Comparison of ENCODE assay signal across 8 cellular contexts in genomic region chr7:134432296-134433152, GRCh38. TPM values are rescaled to one million over a fixed set of nuclear protein-coding genes. Genes with fewer than 3 reads are reported as not detected.
DNase-seq lines count a peak whose midpoint lies in the region; ATAC-seq, FAIRE-seq and TF ChIP-seq lines count a peak whose summit lies in the region.

No MANE protein-coding gene starts in this region.

- no peaks in the 10 kb centered on the region for H3F3A ChIP-seq in smooth muscle cell (ENCODE audit: low read depth)

- H3K36me3 ChIP-seq in bronchial epithelial cell (ENCODE audit: control insufficient read depth, insufficient read depth, low read length): no peaks in the 10 kb centered on the region
- H3K36me3 ChIP-seq in smooth muscle cell (ENCODE audit: low read depth): no peaks in the 10 kb centered on the region

- H3K9me3 ChIP-seq in A549 (peaks cover 6% of the 10 kb centered on the region; the same call in 2 of the 3 replicates), smooth muscle cell (replicated peaks; ENCODE audit: low read depth) (no peaks in the 10 kb centered on the region)

- H3K4me2 ChIP-seq in A549: peak overlapping the region; percentile 89
- peak overlapping the region; percentile 84 for H3K4me2 ChIP-seq in smooth muscle cell

- no peak for TF ChIP-seq EP300 in A549 (IDR thresholded peaks at IDR 0.05)

- H3K9ac ChIP-seq in smooth muscle cell (ENCODE audit: low read depth): peak overlapping the region; percentile 52

- H3K4me1 ChIP-seq in A549 (peaks cover 30% of the 10 kb centered on the region), smooth muscle cell (ENCODE audit: low read depth) (no peaks in the 10 kb centered on the region)

- peak; percentile 92 to 96 for ATAC-seq in A549
- ATAC-seq in GM18520 (IDR thresholded peaks at IDR 0.05; ENCODE audit: unreplicated experiment): peak; percentile 83
- ATAC-seq in HG03066 (IDR thresholded peaks at IDR 0.05; ENCODE audit: low read depth, unreplicated experiment): peak; percentile 95

- no peaks in the 10 kb centered on the region for H3K27me3 ChIP-seq in bronchial epithelial cell (ENCODE audit: control insufficient read depth, insufficient read depth, low read length)
- H3K27me3 ChIP-seq in smooth muscle cell (ENCODE audit: low read depth): no peaks in the 10 kb centered on the region

- no peaks in the 10 kb centered on the region for H3K79me2 ChIP-seq in smooth muscle cell (ENCODE audit: low read depth)

- H3K27ac ChIP-seq in A549 (peak overlapping the region; percentile 79 to 88), smooth muscle cell (ENCODE audit: low read depth) (peak overlapping the region; percentile 51)

- POLR2A ChIA-PET in A549 (lab: Yijun Ruan, JAX): interaction anchor here (0.6 to 2.1 kb wide), 29 partner anchors 8 to 416 kb away, joined by 3 to 23 read pairs (median 5); partner anchors contain the start of genes AKR1B1, AKR1B10, AKR1B15 and BPGM

- TF ChIP-seq POLR2A in A549 (IDR thresholded peaks at IDR 0.05; ENCODE audit: low read length): no peak; the same call in 1 of the 2 replicates

- H2AFZ ChIP-seq in smooth muscle cell (ENCODE audit: low read depth): peak overlapping the region; percentile 67

- H3K4me3 ChIP-seq in A549 (peak overlapping the region; percentile 46), WI38 (ENCODE audit: low read depth, low read length) (peak overlapping the region; percentile 54), bronchial epithelial cell (ENCODE audit: low read depth, low read length) (peak overlapping the region; percentile 24), smooth muscle cell (peak overlapping the region; percentile 50)

- WGBS in A549 (ENCODE audit: missing lambda C conversion rate): 3% methylated on average over 31 of the region's 31 CpGs
- WGBS in smooth muscle cell (ENCODE audit: low lambda C conversion rate): 5% methylated on average over 31 of the region's 31 CpGs

- no peaks in the 10 kb centered on the region for H4K20me1 ChIP-seq in smooth muscle cell (ENCODE audit: low read depth)

- peak; percentile 100 for TF ChIP-seq RAD21 in A549 (conservative IDR thresholded peaks at IDR 0.05 in 1 of 2, IDR thresholded peaks at IDR 0.05 in 1 of 2)

- CTCF ChIA-PET in A549 (lab: Yijun Ruan, JAX): interaction anchor here (0.6 to 11.5 kb wide), 113 partner anchors 11 to 519 kb away, joined by 3 to 566 read pairs (median 5); partner anchors contain the start of genes AKR1B1, AKR1B10, AKR1B15 and BPGM

- FAIRE-seq in A549 (lab: Jason Lieb, UNC) (peak; percentile 99), bronchial epithelial cell (lab: Jason Lieb, UNC) (no peak)

- DNase-seq in A549 (ENCODE audit: low read depth in 1 of 2, low spot score in 1 of 2) (peak; percentile 99 to 100), NCI-H2107 treated with DMSO at 0.1 percent for 48 hours (lab: John Stamatoyannopoulos, UW; ENCODE audit: unreplicated experiment) (peak; percentile 82), bronchial epithelial cell (ENCODE audit: low read depth) (peak; percentile 86), iPS-NIHi7 (ENCODE audit: extremely low spot score) (peak; percentile 94), smooth muscle cell (lab: John Stamatoyannopoulos, UW; ENCODE audit: unreplicated experiment) (peak; percentile 76)

- TF ChIP-seq CTCF in A549 (IDR thresholded peaks at IDR 0.05) (peak; percentile 100), WI38 (IDR thresholded peaks at IDR 0.05; ENCODE audit: low read depth, low read length) (peak; percentile 59), bronchial epithelial cell (IDR thresholded peaks at IDR 0.05; ENCODE audit: insufficient read depth, low read length, severe bottlenecking) (peak; percentile 59), smooth muscle cell (IDR thresholded peaks at IDR 0.05; ENCODE audit: borderline replicate concordance, insufficient read depth, poor library complexity, severe bottlenecking) (peak; percentile 75)

TF ChIP-seq in A549, 52 proteins besides CTCF, POLR2A, EP300 and RAD21 (continues in another document):
- TF ChIP-seq MAFK (IDR thresholded peaks at IDR 0.05; ENCODE audit: partially characterized antibody) (peak; percentile 79), NFE2L2 (conservative IDR thresholded peaks at IDR 0.05; ENCODE audit: low read length) (no peak), BCL3 (IDR thresholded peaks at IDR 0.05) (peak; percentile 69; the same call in 2 of the 3 replicates), ESRRA (IDR thresholded peaks at IDR 0.05; ENCODE audit: borderline replicate concordance, low read length) (peak; percentile 8; the same call in 1 of the 2 replicates), USF2 (IDR thresholded peaks at IDR 0.05) (0 out of 2 replicates have a peak, but pooled peaks have one; percentile 3), PBX3 (IDR thresholded peaks at IDR 0.05) (0 out of 2 replicates have a peak, but pooled peaks have one; percentile 52), REST (IDR thresholded peaks at IDR 0.05) (0 out of 2 replicates have a peak, but pooled peaks have one; percentile 22), CBX2 (IDR thresholded peaks at IDR 0.05; ENCODE audit: borderline replicate concordance, low read depth) (no peak), TFCP2L1 (CRISPR knock-in tag; IDR thresholded peaks at IDR 0.05) (no peak), JUN (IDR thresholded peaks at IDR 0.05) (peak; percentile 75 to 87; a peak in 4 of 5 replicates), HOXB5 (CRISPR knock-in tag; IDR thresholded peaks at IDR 0.05) (0 out of 2 replicates have a peak, but pooled peaks have one; percentile 54), HOXB13 (CRISPR knock-in tag; IDR thresholded peaks at IDR 0.05; ENCODE audit: low read depth) (0 out of 2 replicates have a peak, but pooled peaks have one; percentile 38), ZC3H11A (IDR thresholded peaks at IDR 0.05) (0 out of 2 replicates have a peak, but pooled peaks have one; percentile 3), SMC3 (IDR thresholded peaks at IDR 0.05) (peak; percentile 100), MAX (IDR thresholded peaks at IDR 0.05) (peak; percentile 89)

RNA-seq across cellular contexts. Expression of gene AKR1B1, which starts 26.4 kb away (rescaled TPM):
- polyA plus RNA-seq in A549 (2011; rRNA removed): 1,636 and 1,761 TPM in 2 replicates
- polyA plus RNA-seq in A549 (2012; cell fraction: cytosol; rRNA removed): 1,617 and 1,738 TPM in 2 replicates
- polyA plus RNA-seq in A549 (2012; cell fraction: nucleus; rRNA removed): 1,542 and 1,798 TPM in 2 replicates
- polyA plus RNA-seq in A549 (2017; fragmentation: RNase III; extraction: RNeasy Plus Mini Kit Qiagen cat#74134 plus additional on column Dnase treatment): 4,339 to 6,918 TPM (median 6,205 TPM) in 3 replicates
- 620 and 678 TPM in 2 replicates for polyA minus RNA-seq in A549 (2011; rRNA and poly(A)+ RNA removed)
- 77.1 and 102 TPM in 2 replicates for total RNA-seq in bronchial epithelial cell
- total RNA-seq in smooth muscle cell: 58.6 and 75.7 TPM in 2 replicates
- 122 and 127 TPM in 2 replicates for polyA plus RNA-seq in smooth muscle cell

Comparison
In these comparisons a context has a peak if more than half of its experiments do, and no peak if none do; other contexts are left out.
1. Peak in every context shown above with its lines: DNase-seq, ATAC-seq, H3K4me3 ChIP-seq and H3K27ac ChIP-seq.